ENCODE assay signal across 14 cellular contexts in genomic region chr2:106506002-106506687, GRCh38. TPM values are rescaled to one million over a fixed set of nuclear protein-coding genes. Genes with fewer than 3 reads are reported as not detected.
DNase-seq lines count a peak whose midpoint lies in the region; ATAC-seq and TF ChIP-seq lines count a peak whose summit lies in the region.
"Not testable (repeated sequence)": the region's sequence is repeated elsewhere in the genome, so short reads cannot be mapped to it uniquely, and the experiment has no call there.
"Had no signal": no experiment of that assay in that cellular context is flagged by ENCODE, and none has a peak within 500 bp of the region (broad histone marks: within the 10 kb centered on the region; RNA-seq: fewer than 3 reads in every experiment).

No MANE protein-coding gene starts in this region.

- H3K9me3 Mint-ChIP-seq in T-cell; activated CD8-positive, alpha-beta memory T cell treated with anti-CD3 and anti-CD28 coated beads, Interleukin-2, amount 10 ng/mL, durations not matched to agents 7 days and 5 days (ENCODE audit: low read depth); activated naive CD8-positive, alpha-beta T cell treated with anti-CD3 and anti-CD28 coated beads for 36 hours; effector memory CD8-positive, alpha-beta T cell; stimulated activated effector memory CD8-positive, alpha-beta T cell treated with anti-CD3 and anti-CD28 coated beads, Interleukin-12 subunit alpha, Interleukin-12 subunit beta, amount 100 ng/mL, for 72 hours: not testable (repeated sequence)

- POLR2A ChIA-PET in T-cell (lab: Charles Lee), result not testable (repeated sequence)

- H3K27me3 Mint-ChIP-seq in T-cell; activated CD8-positive, alpha-beta memory T cell treated with anti-CD3 and anti-CD28 coated beads, Interleukin-2, amount 10 ng/mL, durations not matched to agents 7 days and 5 days; activated naive CD8-positive, alpha-beta T cell treated with anti-CD3 and anti-CD28 coated beads for 36 hours; effector memory CD8-positive, alpha-beta T cell: not testable (repeated sequence)

- H3K36me3 ChIP-seq in DND-41 (ENCODE audit: insufficient read depth, low read length); KOPT-K1 (ENCODE audit: insufficient read depth, low read length): not testable (repeated sequence)

- not testable (repeated sequence) for H3K4me3 Mint-ChIP-seq in T-cell; activated CD8-positive, alpha-beta memory T cell treated with anti-CD3 and anti-CD28 coated beads, Interleukin-2, amount 10 ng/mL, durations not matched to agents 7 days and 5 days; activated naive CD8-positive, alpha-beta T cell treated with anti-CD3 and anti-CD28 coated beads for 36 hours; effector memory CD8-positive, alpha-beta T cell; stimulated activated effector memory CD8-positive, alpha-beta T cell treated with anti-CD3 and anti-CD28 coated beads, Interleukin-12 subunit alpha, Interleukin-12 subunit beta, amount 100 ng/mL, for 72 hours

- H3K4me3 ChIP-seq in DND-41 (ENCODE audit: low read depth in 1 of 2, low read length in 2 of 2), result not testable (repeated sequence)

- not testable (repeated sequence) for H2AFZ ChIP-seq in DND-41 (ENCODE audit: low read depth, low read length)

- H3K27ac ChIP-seq in DND-41 (ENCODE audit: low read length), result not testable (repeated sequence)
- H3K27ac ChIP-seq in KOPT-K1 (ENCODE audit: low read depth, low read length, poor library complexity, severe bottlenecking), result peak overlapping the region; percentile 66

- H3K9ac ChIP-seq in DND-41 (ENCODE audit: low read depth, low read length), result not testable (repeated sequence)

- H3K27ac Mint-ChIP-seq in T-cell; effector memory CD8-positive, alpha-beta T cell; stimulated activated effector memory CD8-positive, alpha-beta T cell treated with anti-CD3 and anti-CD28 coated beads, Interleukin-12 subunit alpha, Interleukin-12 subunit beta, amount 100 ng/mL, for 72 hours: not testable (repeated sequence)
- peak overlapping the region; percentile 86 for H3K27ac Mint-ChIP-seq in activated CD8-positive, alpha-beta memory T cell treated with anti-CD3 and anti-CD28 coated beads, Interleukin-2, amount 10 ng/mL, durations not matched to agents 7 days and 5 days
- H3K27ac Mint-ChIP-seq in activated naive CD8-positive, alpha-beta T cell treated with anti-CD3 and anti-CD28 coated beads for 36 hours, result peak overlapping the region; percentile 90

- peak; percentile 37; the same call in 1 of the 3 replicates for ATAC-seq in DND-41 (ENCODE audit: insufficient read depth, low read depth)
- ATAC-seq in T-cell (replicated peaks in 1 of 4), result peak in 3 of 4 experiments; percentile 6 to 34 (median 25)
- ATAC-seq in activated CD8-positive, alpha-beta memory T cell treated with anti-CD3 and anti-CD28 coated beads, Interleukin-2, amount 10 ng/mL, durations not matched to agents 7 days and 5 days, result peak; percentile 45
- ATAC-seq in effector memory CD8-positive, alpha-beta T cell (replicated peaks), result peak; percentile 16
- ATAC-seq in stimulated activated effector memory CD8-positive, alpha-beta T cell treated with anti-CD3 and anti-CD28 coated beads, Interleukin-12 subunit alpha, Interleukin-12 subunit beta, amount 100 ng/mL, for 72 hours, result peak; percentile 36

- H3K4me2 ChIP-seq in DND-41 (ENCODE audit: insufficient read depth, low read length), result not testable (repeated sequence)

- not testable (repeated sequence) for H3K27me3 ChIP-seq in DND-41 (ENCODE audit: insufficient read depth, low read length, poor library complexity)

- H4K20me1 ChIP-seq in DND-41 (ENCODE audit: insufficient read depth, low read length), result not testable (repeated sequence)

- H3K9me3 ChIP-seq in DND-41 (ENCODE audit: insufficient read depth, low read length, severe bottlenecking); KOPT-K1 (ENCODE audit: insufficient read depth, low read length, poor library complexity, severe bottlenecking): not testable (repeated sequence)

- not testable (repeated sequence) for H3K79me2 ChIP-seq in DND-41 (ENCODE audit: insufficient read depth, low read length)

- not testable (repeated sequence) for H3K4me1 ChIP-seq in DND-41 (ENCODE audit: insufficient read depth, low read length)

- DNase-seq in DND-41; T-cell; activated CD8-positive, alpha-beta memory T cell treated with anti-CD3 and anti-CD28 coated beads, Interleukin-2, amount 10 ng/mL, durations not matched to agents 7 days and 5 days; effector memory CD8-positive, alpha-beta T cell; stimulated activated effector memory CD8-positive, alpha-beta T cell treated with anti-CD3 and anti-CD28 coated beads, Interleukin-12 subunit alpha, Interleukin-12 subunit beta, amount 100 ng/mL, for 72 hours (ENCODE audit: low spot score in 2 of 2): not testable (repeated sequence)
- peak; percentile 4 for DNase-seq in activated naive CD8-positive, alpha-beta T cell treated with anti-CD3 and anti-CD28 coated beads for 36 hours

- TF ChIP-seq CTCF in DND-41 (IDR thresholded peaks at IDR 0.05; ENCODE audit: borderline replicate concordance, extremely low read depth, low read length, poor library complexity, severe bottlenecking), result not testable (repeated sequence)

- H3K4me1 Mint-ChIP-seq in T-cell; effector memory CD8-positive, alpha-beta T cell (ENCODE audit: low read depth in 2 of 2); stimulated activated effector memory CD8-positive, alpha-beta T cell treated with anti-CD3 and anti-CD28 coated beads, Interleukin-12 subunit alpha, Interleukin-12 subunit beta, amount 100 ng/mL, for 72 hours: not testable (repeated sequence)
- H3K4me1 Mint-ChIP-seq in activated CD8-positive, alpha-beta memory T cell treated with anti-CD3 and anti-CD28 coated beads, Interleukin-2, amount 10 ng/mL, durations not matched to agents 7 days and 5 days, result peaks cover 16% of the 10 kb centered on the region
- peaks cover 12% of the 10 kb centered on the region for H3K4me1 Mint-ChIP-seq in activated naive CD8-positive, alpha-beta T cell treated with anti-CD3 and anti-CD28 coated beads for 36 hours

- not testable (repeated sequence) for H3K36me3 Mint-ChIP-seq in T-cell; activated CD8-positive, alpha-beta memory T cell treated with anti-CD3 and anti-CD28 coated beads, Interleukin-2, amount 10 ng/mL, durations not matched to agents 7 days and 5 days; activated naive CD8-positive, alpha-beta T cell treated with anti-CD3 and anti-CD28 coated beads for 36 hours; effector memory CD8-positive, alpha-beta T cell (ENCODE audit: insufficient read depth); stimulated activated effector memory CD8-positive, alpha-beta T cell treated with anti-CD3 and anti-CD28 coated beads, Interleukin-12 subunit alpha, Interleukin-12 subunit beta, amount 100 ng/mL, for 72 hours

- CTCF ChIA-PET in T-cell (lab: Charles Lee); activated CD8-positive, alpha-beta memory T cell treated with anti-CD3 and anti-CD28 coated beads, Interleukin-2, amount 10 ng/mL, durations not matched to agents 7 days and 5 days (lab: Charles Lee): not testable (repeated sequence)

RNA-seq across cellular contexts. Expression of gene CD8B2, which starts 19.0 kb away (rescaled TPM):
- total RNA-seq in T-cell, result 1 to 10 TPM; 1.3 to 3.2 (median 2.2) TPM
- 1 to 10 TPM; 3.7 to 7.0 TPM for total RNA-seq in activated CD8-positive, alpha-beta memory T cell treated with anti-CD3 and anti-CD28 coated beads, Interleukin-2, amount 10 ng/mL, durations not matched to agents 7 days and 5 days
- 1 to 10 TPM; 4.4 to 4.6 TPM for total RNA-seq in activated naive CD8-positive, alpha-beta T cell treated with anti-CD3 and anti-CD28 coated beads for 36 hours
- total RNA-seq: A673; Calu3; CD4-positive, alpha-beta memory T cell; G401; GM12878; H1; H9 had no signal

RNA-seq across cellular contexts. Expression of gene RGPD3, which starts 37.9 kb away (rescaled TPM):
- under 1 TPM; 0.13 to 0.47 (median 0.16) TPM for total RNA-seq in T-cell
- total RNA-seq in activated CD8-positive, alpha-beta memory T cell treated with anti-CD3 and anti-CD28 coated beads, Interleukin-2, amount 10 ng/mL, durations not matched to agents 7 days and 5 days, result not detected
- total RNA-seq in activated naive CD8-positive, alpha-beta T cell treated with anti-CD3 and anti-CD28 coated beads for 36 hours, result under 1 TPM in 1 of 2 experiments, not detected in 1; 0.04 TPM
- total RNA-seq: Calu3 had no signal
